In the genomic region with DNA sequence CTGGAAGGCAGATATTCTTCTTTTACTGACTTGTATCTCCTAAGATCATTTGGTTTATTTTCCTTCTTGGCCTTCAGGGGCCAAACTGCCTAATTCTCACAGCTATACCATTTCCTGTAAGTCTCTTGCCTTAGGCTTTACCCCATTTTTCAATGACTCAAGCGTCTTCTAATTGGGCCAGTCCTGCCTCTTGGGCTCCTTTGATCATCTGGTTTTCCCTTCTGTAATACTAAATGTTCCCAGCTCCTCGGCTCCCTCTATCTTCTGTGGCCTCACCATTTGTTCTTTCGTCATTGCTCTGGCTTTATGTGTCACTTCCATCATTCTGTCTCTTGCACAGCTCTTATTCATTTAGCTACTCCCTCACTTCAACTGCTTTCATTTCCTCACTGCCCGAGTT, we compare ENCODE assay signal across 29 cellular contexts. TPM values are rescaled to one million over a fixed set of nuclear protein-coding genes. Genes with fewer than 3 reads are reported as not detected.
"Had no signal": no experiment of that assay in that cellular context is flagged by ENCODE, and none has a peak within 500 bp of the region (broad histone marks: within the 10 kb centered on the region; RNA-seq: fewer than 3 reads in every experiment).

No MANE protein-coding gene starts in this region.

- ATAC-seq: left cardiac atrium, right lobe of liver had no signal

- H3K27me3 ChIP-seq: cardiac muscle cell, right lobe of liver, tibial artery had no signal

- H3K4me1 ChIP-seq: right lobe of liver, tibial artery had no signal

- H3K4me3 ChIP-seq: cardiac muscle cell, hepatocyte, right lobe of liver, skin epidermis, tibial artery had no signal

- H3K36me3 ChIP-seq: cardiac muscle cell, right lobe of liver, tibial artery had no signal

- H3K4me1 Mint-ChIP-seq: activated naive CD4-positive, alpha-beta T cell treated with anti-CD3 and anti-CD28 coated beads, Interleukin-2, amount 10 ng/mL, durations not matched to agents 7 days and 5 days; naive B cell had no signal

- H3K36me3 Mint-ChIP-seq: activated CD4-positive, alpha-beta memory T cell treated with anti-CD3 and anti-CD28 coated beads for 36 hours; activated naive CD4-positive, alpha-beta T cell treated with anti-CD3 and anti-CD28 coated beads, Interleukin-2, amount 10 ng/mL, durations not matched to agents 7 days and 5 days; naive B cell had no signal

- H3K4me3 Mint-ChIP-seq: activated CD4-positive, alpha-beta memory T cell treated with anti-CD3 and anti-CD28 coated beads for 36 hours; activated naive CD4-positive, alpha-beta T cell treated with anti-CD3 and anti-CD28 coated beads, Interleukin-2, amount 10 ng/mL, durations not matched to agents 7 days and 5 days; naive B cell; stimulated activated naive CD8-positive, alpha-beta T cell treated with anti-CD3 and anti-CD28 coated beads, Interleukin-15, Interleukin-2, amounts not matched to agents 100 ng/mL and 50 ng/mL, for 24 hours; T-helper 1 cell treated with Interleukin-12 subunit alpha and Interleukin-12 subunit beta and Interleukin-4 antibody, amounts not matched to agents 30 μg/mL and 1 μg/mL, for 36 hours had no signal

- DNase-seq: activated CD4-positive, alpha-beta memory T cell treated with anti-CD3 and anti-CD28 coated beads for 36 hours; activated CD4-positive, alpha-beta T cell treated with anti-CD3 and anti-CD28 coated beads for 48 hours; activated effector memory CD4-positive, alpha-beta T cell treated with anti-CD3 and anti-CD28 coated beads, Interleukin-2, amount 50 U/mL, for 16 hours; activated naive CD4-positive, alpha-beta T cell treated with anti-CD3 and anti-CD28 coated beads, Interleukin-2, amount 10 ng/mL, durations not matched to agents 7 days and 5 days; activated T-cell treated with anti-CD3 and anti-CD28 coated beads for 4 hours; amygdala; cortex of kidney; glutamatergic neuron; left cardiac atrium; naive B cell; occipital lobe; right lobe of liver; stimulated activated CD4-positive, alpha-beta T cell treated with anti-CD3 and anti-CD28 coated beads, Interleukin-1b, Interleukin-23, amount 100 ng/mL, for 48 hours; substantia nigra; T1000; tibial artery had no signal

- H3K27ac ChIP-seq: cardiac muscle cell, hepatocyte, right lobe of liver, skin epidermis, tibial artery had no signal

- H3K9me3 Mint-ChIP-seq: activated CD4-positive, alpha-beta memory T cell treated with anti-CD3 and anti-CD28 coated beads for 36 hours; activated naive CD4-positive, alpha-beta T cell treated with anti-CD3 and anti-CD28 coated beads, Interleukin-2, amount 10 ng/mL, durations not matched to agents 7 days and 5 days; naive B cell; stimulated activated naive CD8-positive, alpha-beta T cell treated with anti-CD3 and anti-CD28 coated beads, Interleukin-15, Interleukin-2, amounts not matched to agents 100 ng/mL and 50 ng/mL, for 24 hours; T-helper 1 cell treated with Interleukin-12 subunit alpha and Interleukin-12 subunit beta and Interleukin-4 antibody, amounts not matched to agents 30 μg/mL and 1 μg/mL, for 36 hours had no signal

- H3K27me3 Mint-ChIP-seq: activated CD4-positive, alpha-beta memory T cell treated with anti-CD3 and anti-CD28 coated beads for 36 hours; activated naive CD4-positive, alpha-beta T cell treated with anti-CD3 and anti-CD28 coated beads, Interleukin-2, amount 10 ng/mL, durations not matched to agents 7 days and 5 days; naive B cell; stimulated activated naive CD8-positive, alpha-beta T cell treated with anti-CD3 and anti-CD28 coated beads, Interleukin-15, Interleukin-2, amounts not matched to agents 100 ng/mL and 50 ng/mL, for 24 hours had no signal

- H3K27ac Mint-ChIP-seq: activated CD4-positive, alpha-beta memory T cell treated with anti-CD3 and anti-CD28 coated beads for 36 hours; activated naive CD4-positive, alpha-beta T cell treated with anti-CD3 and anti-CD28 coated beads, Interleukin-2, amount 10 ng/mL, durations not matched to agents 7 days and 5 days; naive B cell; stimulated activated naive CD8-positive, alpha-beta T cell treated with anti-CD3 and anti-CD28 coated beads, Interleukin-15, Interleukin-2, amounts not matched to agents 100 ng/mL and 50 ng/mL, for 24 hours; T-helper 1 cell treated with Interleukin-12 subunit alpha and Interleukin-12 subunit beta and Interleukin-4 antibody, amounts not matched to agents 30 μg/mL and 1 μg/mL, for 36 hours had no signal

- H3K9me3 ChIP-seq: right lobe of liver, tibial artery had no signal

RNA-seq across cellular contexts. Expression of a gene that starts 14.5 kb away (rescaled TPM):
- total RNA-seq: activated CD4-positive, alpha-beta memory T cell treated with anti-CD3 and anti-CD28 coated beads for 36 hours; cardiac muscle cell; cerebellum; frontal cortex; hepatocyte; left cardiac atrium; mesenteric fat pad; mucosa of gallbladder; occipital lobe; right lobe of liver; ureter had no signal
- polyA plus RNA-seq: cardiac muscle cell, hepatocyte, neural cell had no signal

RNA-seq across cellular contexts. Expression of a gene that starts 29.1 kb away (rescaled TPM):
- total RNA-seq: activated CD4-positive, alpha-beta memory T cell treated with anti-CD3 and anti-CD28 coated beads for 36 hours; cardiac muscle cell; cerebellum; frontal cortex; hepatocyte; left cardiac atrium; lower leg skin; mesenteric fat pad; mucosa of gallbladder; occipital lobe; right lobe of liver; ureter had no signal
- polyA plus RNA-seq: esophagus, neural cell had no signal

RNA-seq across cellular contexts. Expression of a gene that starts 37.7 kb away (rescaled TPM):
- total RNA-seq: activated CD4-positive, alpha-beta memory T cell treated with anti-CD3 and anti-CD28 coated beads for 36 hours; cardiac muscle cell; cerebellum; frontal cortex; hepatocyte; left cardiac atrium; lower leg skin; mesenteric fat pad; mucosa of gallbladder; occipital lobe; right lobe of liver; ureter had no signal
- polyA plus RNA-seq: cardiac muscle cell, hepatocyte, neural cell had no signal

RNA-seq across cellular contexts. Expression of a gene that starts 59.4 kb away (rescaled TPM):
- total RNA-seq: activated CD4-positive, alpha-beta memory T cell treated with anti-CD3 and anti-CD28 coated beads for 36 hours; cardiac muscle cell; cerebellum; frontal cortex; hepatocyte; left cardiac atrium; lower leg skin; mesenteric fat pad; mucosa of gallbladder; occipital lobe; right lobe of liver; ureter had no signal
- polyA plus RNA-seq: esophagus, hepatocyte, neural cell had no signal
